ENCODE assay signal across 8 cellular contexts in genomic region chr7:50781894-50782293, GRCh38. TPM values are rescaled to one million over a fixed set of nuclear protein-coding genes. Genes with fewer than 3 reads are reported as not detected.
DNase-seq lines count a peak whose midpoint lies in the region; ATAC-seq and TF ChIP-seq lines count a peak whose summit lies in the region.

No MANE protein-coding gene starts in this region.

- TF ChIP-seq POLR2A in upper lobe of left lung (IDR thresholded peaks at IDR 0.05): no peak

- no peaks in the 10 kb centered on the region for H3K27me3 ChIP-seq in left ventricle myocardium inferior (ENCODE audit: low read depth)
- no peaks in the 10 kb centered on the region for H3K27me3 ChIP-seq in muscle layer of duodenum (ENCODE audit: low read depth, low read length)
- H3K27me3 ChIP-seq in upper lobe of left lung: no peaks in the 10 kb centered on the region

- TF ChIP-seq EP300 in upper lobe of left lung (IDR thresholded peaks at IDR 0.05): no peak

- no peaks in the 10 kb centered on the region for H3K9me3 ChIP-seq in left ventricle myocardium inferior (replicated peaks)
- no peaks in the 10 kb centered on the region for H3K9me3 ChIP-seq in muscle layer of duodenum (ENCODE audit: control insufficient read depth in 1 of 2, low read length in 2 of 2)
- no peaks in the 10 kb centered on the region for H3K9me3 ChIP-seq in upper lobe of left lung

- H3K36me3 ChIP-seq in left ventricle myocardium inferior (no peaks in the 10 kb centered on the region), muscle layer of duodenum (ENCODE audit: control insufficient read depth in 1 of 2, insufficient read depth in 2 of 2, low read length in 2 of 2) (no peaks in the 10 kb centered on the region), upper lobe of left lung (no peaks in the 10 kb centered on the region)

- WGBS in upper lobe of left lung, 2 donors: 60 to 72% methylated on average over 23 to 29 of the region's 29 CpGs

- TF ChIP-seq CTCF in left ventricle myocardium inferior (IDR thresholded peaks at IDR 0.05; ENCODE audit: borderline replicate concordance): no peak
- TF ChIP-seq CTCF in upper lobe of left lung (IDR thresholded peaks at IDR 0.05): no peak

- H3K4me3 ChIP-seq in left ventricle myocardium inferior (peak overlapping the region; percentile 73), muscle layer of duodenum (ENCODE audit: low read depth in 1 of 2, low read length in 2 of 2) (peak overlapping the region; percentile 15 to 30), upper lobe of left lung (peak overlapping the region in 3 of 4 donors; percentile 49 to 59 (median 58))

- peak overlapping the region; percentile 39 for H3K27ac ChIP-seq in left ventricle myocardium inferior (replicated peaks)
- peak overlapping the region; percentile 11 for H3K27ac ChIP-seq in caudate nucleus (ENCODE audit: low read depth, low read length)
- H3K27ac ChIP-seq in muscle layer of duodenum (ENCODE audit: low read length): no peak overlapping the region
- no peak overlapping the region for H3K27ac ChIP-seq in upper lobe of left lung

- no peak for DNase-seq in left ventricle myocardium inferior
- no peak for DNase-seq in cardiac septum (ENCODE audit: low spot score)
- DNase-seq in caudate nucleus (lab: John Stamatoyannopoulos, UW): peak in 14 of 61 donors; percentile 9 to 50 (median 26)
- DNase-seq in upper lobe of left lung: no peak
- DNase-seq in SKM-1 treated with dmso at 0.1 percent for 144 hours (lab: John Stamatoyannopoulos, UW; ENCODE audit: unreplicated experiment): no peak
- DNase-seq in stimulated activated CD4-positive, alpha-beta T cell treated with anti-CD3 and anti-CD28 coated beads, Interleukin-2, amount 100 ng/mL, for 24 hours: no peak

- ATAC-seq in upper lobe of left lung (ENCODE audit: low FRiP score in 2 of 2) (no peak), GM21390 (IDR thresholded peaks at IDR 0.05; ENCODE audit: unreplicated experiment) (no peak)

- intact Hi-C loops in left ventricle myocardium inferior (cut with micrococcal nuclease) (loop anchor here (10.0 kb wide), 1 partner anchor 67 kb away; no protein-coding TSS in a partner anchor), cardiac septum (cut with DNase I) (no loop called here)

- peaks cover 71% of the 10 kb centered on the region for H3K4me1 ChIP-seq in left ventricle myocardium inferior
- H3K4me1 ChIP-seq in muscle layer of duodenum (ENCODE audit: control insufficient read depth in 1 of 2, insufficient read depth in 2 of 2, low read length in 2 of 2): peaks cover 13 to 36% of the 10 kb centered on the region in 2 donors
- peaks cover 15 to 42% (median 22%) of the 10 kb centered on the region in 4 donors for H3K4me1 ChIP-seq in upper lobe of left lung

RNA-seq across cellular contexts. Expression of gene GRB10, which starts 0.8 kb away (rescaled TPM):
- 40.6 TPM for total RNA-seq in left ventricle myocardium inferior
- total RNA-seq in cardiac septum: 51.8 TPM
- total RNA-seq in upper lobe of left lung: 10 to 100 TPM; 32.8 to 92.2 (median 46.5) TPM

Comparison
In these comparisons a context has a peak if more than half of its experiments do, and no peak if none do; other contexts are left out.
1. H3K27ac ChIP-seq: peak in left ventricle myocardium inferior (single experiment) and caudate nucleus (single experiment); none in muscle layer of duodenum (single experiment) and upper lobe of left lung (0 of 4).
2. H3K4me3 ChIP-seq: peak in every context shown above with its lines; median percentile 73 in left ventricle myocardium inferior; 58 in upper lobe of left lung; 22 in muscle layer of duodenum.